In the genomic region with DNA sequence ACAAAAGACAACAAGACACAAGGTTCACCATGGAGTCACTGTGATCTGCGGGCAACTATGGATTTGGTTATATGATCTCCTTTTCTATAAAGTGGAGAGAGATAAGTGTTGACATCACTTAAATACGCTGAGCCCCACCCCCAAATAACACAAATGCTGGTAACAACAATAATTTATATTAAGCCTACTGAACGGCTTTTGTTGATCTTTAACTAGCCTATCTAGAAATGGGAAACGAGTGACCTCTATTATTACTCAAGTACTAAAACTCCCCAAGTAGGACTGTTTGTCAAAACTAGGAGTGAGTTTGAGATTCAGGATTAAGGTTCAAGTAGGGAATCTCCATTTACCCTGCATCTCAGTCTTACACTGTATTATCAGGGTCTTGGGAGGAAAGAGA, we compare ENCODE assay signal across 11 cellular contexts. TPM values are rescaled to one million over a fixed set of nuclear protein-coding genes. Genes with fewer than 3 reads are reported as not detected.
DNase-seq lines count a peak whose midpoint lies in the region; ATAC-seq and TF ChIP-seq lines count a peak whose summit lies in the region.
"Had no signal": no experiment of that assay in that cellular context is flagged by ENCODE, and none has a peak within 500 bp of the region (broad histone marks: within the 10 kb centered on the region; RNA-seq: fewer than 3 reads in every experiment).

No MANE protein-coding gene starts in this region.

- no peak for DNase-seq in Caco-2
- peak in 1 of 2 experiments; percentile 64 for DNase-seq in PC-9
- no peak for DNase-seq in fibroblast of lung (ENCODE audit: low read depth in 2 of 2)
- no peak for DNase-seq in glomerular visceral epithelial cell (ENCODE audit: extremely low spot score)
- DNase-seq in WTC11 (ENCODE audit: low spot score) = no peak
- no peak for DNase-seq in RPMI8226
- no peak for DNase-seq in ureter (ENCODE audit: low spot score)
- DNase-seq: DND-41 had no signal

- intact Hi-C loops in Caco-2 (cut with micrococcal nuclease; ENCODE audit: unreplicated experiment) = no loop called here
- intact Hi-C loops in PC-9 (cut with micrococcal nuclease; ENCODE audit: unreplicated experiment) = loop anchor here (1.0 to 5.0 kb wide), 3 partner anchors 35 to 118 kb away; no protein-coding TSS in a partner anchor

- no peaks in the 10 kb centered on the region for H3K79me2 ChIP-seq in PC-9 (ENCODE audit: low read depth)
- H3K79me2 ChIP-seq in fibroblast of lung (ENCODE audit: control insufficient read depth, insufficient read depth, low read length) = no peaks in the 10 kb centered on the region

- no peaks in the 10 kb centered on the region for H3K27me3 ChIP-seq in Caco-2 (replicated peaks; ENCODE audit: control insufficient read depth, insufficient read depth, low read length)
- no peaks in the 10 kb centered on the region for H3K27me3 ChIP-seq in PC-9 (ENCODE audit: insufficient read depth, low read depth)
- H3K27me3 ChIP-seq in fibroblast of lung (ENCODE audit: control insufficient read depth, insufficient read depth, low read length) = no peaks in the 10 kb centered on the region
- H3K27me3 ChIP-seq in skeletal muscle satellite cell (ENCODE audit: control insufficient read depth, insufficient read depth, low read length) = no peaks in the 10 kb centered on the region

- POLR2A ChIA-PET in Caco-2 (lab: Charles Lee) = no interaction called here
- POLR2A ChIA-PET in PC-9 (lab: Charles Lee; ENCODE audit: unreplicated experiment) = interaction anchor here (0.5 kb wide), 1 partner anchor 80 kb away, joined by 3 read pairs; no protein-coding TSS in a partner anchor
- POLR2A ChIA-PET in WTC11 (lab: Charles Lee) = no interaction called here

- H3K9ac ChIP-seq in fibroblast of lung (ENCODE audit: insufficient read depth, low read length) (peak overlapping the region; percentile 39), skeletal muscle satellite cell (ENCODE audit: low read depth, low read length) (peak overlapping the region; percentile 88)

- peaks cover 25% of the 10 kb centered on the region for H3K4me1 Mint-ChIP-seq in Caco-2 (ENCODE audit: low read depth, unreplicated experiment)
- peaks cover 23% of the 10 kb centered on the region for H3K4me1 Mint-ChIP-seq in WTC11
- H3K4me1 Mint-ChIP-seq: central memory CD8-positive, alpha-beta T cell had no signal

- no peaks in the 10 kb centered on the region for H3K9me3 ChIP-seq in Caco-2
- H3K9me3 ChIP-seq in PC-9 (ENCODE audit: insufficient read depth, low read depth) = no peaks in the 10 kb centered on the region; the same call in 1 of the 2 replicates
- no peaks in the 10 kb centered on the region for H3K9me3 ChIP-seq in fibroblast of lung (ENCODE audit: control insufficient read depth, insufficient read depth, low read depth, low read length)
- no peaks in the 10 kb centered on the region for H3K9me3 ChIP-seq in skeletal muscle satellite cell (replicated peaks; ENCODE audit: low read length)
- H3K9me3 ChIP-seq: HAP-1 had no signal

- no peaks in the 10 kb centered on the region for H3K36me3 Mint-ChIP-seq in Caco-2 (ENCODE audit: insufficient read depth, unreplicated experiment)
- no peaks in the 10 kb centered on the region for H3K36me3 Mint-ChIP-seq in WTC11

- H3K27me3 Mint-ChIP-seq in Caco-2 (ENCODE audit: insufficient read depth, unreplicated experiment) (no peaks in the 10 kb centered on the region), WTC11 (ENCODE audit: low read depth) (peaks cover 50% of the 10 kb centered on the region)

- H3K36me3 ChIP-seq in Caco-2 (ENCODE audit: control insufficient read depth, insufficient read depth, low read length) (no peaks in the 10 kb centered on the region), PC-9 (ENCODE audit: low read depth) (no peaks in the 10 kb centered on the region), fibroblast of lung (ENCODE audit: control insufficient read depth, insufficient read depth, low read length) (no peaks in the 10 kb centered on the region), skeletal muscle satellite cell (ENCODE audit: insufficient read depth, low read length) (no peaks in the 10 kb centered on the region)
- H3K36me3 ChIP-seq: HAP-1 had no signal

- H4K20me1 ChIP-seq in PC-9 (ENCODE audit: insufficient read depth) (no peaks in the 10 kb centered on the region), fibroblast of lung (ENCODE audit: control insufficient read depth, extremely low read depth, insufficient read depth, low read length) (no peaks in the 10 kb centered on the region)

- no peak for TF ChIP-seq CTCF in Caco-2 (IDR thresholded peaks at IDR 0.05; ENCODE audit: insufficient read depth in 1 of 2, low read depth in 1 of 2, low read length in 1 of 2, severe bottlenecking in 1 of 2, unreplicated experiment in 1 of 2)
- no peak for TF ChIP-seq CTCF in PC-9 (conservative IDR thresholded peaks at IDR 0.05)
- no peak for TF ChIP-seq CTCF in fibroblast of lung (conservative IDR thresholded peaks at IDR 0.05 in 1 of 2, IDR thresholded peaks at IDR 0.05 in 1 of 2; ENCODE audit: low read depth in 1 of 2, low read length in 2 of 2)
- TF ChIP-seq CTCF in WTC11 (IDR thresholded peaks at IDR 0.05) = no peak

- ATAC-seq in WTC11 = no peak

- H3K4me2 ChIP-seq in PC-9 = peak overlapping the region; percentile 87
- H3K4me2 ChIP-seq in fibroblast of lung (ENCODE audit: extremely low read depth, insufficient read depth, low read length) = peak overlapping the region; percentile 80
- H3K4me2 ChIP-seq in skeletal muscle satellite cell (ENCODE audit: low read length) = peak overlapping the region; percentile 84

- H3K4me3 ChIP-seq in Caco-2 (ENCODE audit: low read depth, low read length) (no peak overlapping the region), PC-9 (peak overlapping the region; percentile 42; the same call in 1 of the 2 replicates), fibroblast of lung (replicated peaks in 1 of 4; ENCODE audit: control extremely low read depth in 1 of 4, insufficient read depth in 1 of 4, low read depth in 3 of 4, low read length in 4 of 4) (peak overlapping the region in 1 of 4 experiments; percentile 51), skeletal muscle satellite cell (ENCODE audit: low read length) (peak overlapping the region; percentile 64)
- H3K4me3 ChIP-seq: HAP-1 had no signal

- peak overlapping the region; percentile 99 for H3K27ac ChIP-seq in PC-9
- H3K27ac ChIP-seq in fibroblast of lung (ENCODE audit: insufficient read depth, low read length) = peak overlapping the region; percentile 97

- peaks cover 33% of the 10 kb centered on the region for H3F3A ChIP-seq in PC-9 (ENCODE audit: insufficient read depth, low read depth)

- BruUV-seq in Caco-2 (replicated peaks; lab: Mats Ljungman, UMichigan) = no TSS peak
- no TSS peak for BruUV-seq in PC-9 (replicated peaks; lab: Mats Ljungman, UMichigan)

- CTCF ChIA-PET in Caco-2 (lab: Charles Lee) (no interaction called here), PC-9 (lab: Charles Lee) (no interaction called here), WTC11 (lab: Charles Lee) (interaction anchor here (0.9 kb wide), 1 partner anchor 95 kb away, joined by 3 read pairs; no protein-coding TSS in a partner anchor)

- H3K27ac Mint-ChIP-seq in Caco-2 (ENCODE audit: unreplicated experiment) (peak overlapping the region; percentile 49), WTC11 (no peak overlapping the region)

- no peaks in the 10 kb centered on the region for H3K9me2 ChIP-seq in PC-9 (ENCODE audit: insufficient read depth)

- H3K9me3 Mint-ChIP-seq in Caco-2 (ENCODE audit: unreplicated experiment) (no peaks in the 10 kb centered on the region), WTC11 (no peaks in the 10 kb centered on the region)
- H3K9me3 Mint-ChIP-seq: central memory CD8-positive, alpha-beta T cell had no signal

- peak overlapping the region; percentile 71 for H3K4me3 Mint-ChIP-seq in Caco-2 (ENCODE audit: unreplicated experiment)
- H3K4me3 Mint-ChIP-seq in WTC11 = no peak overlapping the region
- H3K4me3 Mint-ChIP-seq: central memory CD8-positive, alpha-beta T cell had no signal

- H3K4me1 ChIP-seq in Caco-2 (peaks cover 29% of the 10 kb centered on the region), PC-9 (replicated peaks; ENCODE audit: insufficient read depth) (peaks cover 71% of the 10 kb centered on the region), fibroblast of lung (ENCODE audit: control insufficient read depth, extremely low read depth, insufficient read depth, low read length) (peaks cover 8% of the 10 kb centered on the region), skeletal muscle satellite cell (ENCODE audit: control insufficient read depth, insufficient read depth, low read length) (peaks cover 48% of the 10 kb centered on the region)
- H3K4me1 ChIP-seq: HAP-1 had no signal

- peak overlapping the region; percentile 36; the same call in 1 of the 2 replicates for H2AFZ ChIP-seq in PC-9
- H2AFZ ChIP-seq in fibroblast of lung (ENCODE audit: low read length) = no peak overlapping the region

TF ChIP-seq in WTC11, 78 proteins besides CTCF, POLR2A, EP300 and RAD21:
- TF ChIP-seq JUN (CRISPR knock-in tag; IDR thresholded peaks at IDR 0.05) (no peak), HMGA2 (CRISPR knock-in tag; IDR thresholded peaks at IDR 0.05) (no peak), ZBTB21 (CRISPR knock-in tag; IDR thresholded peaks at IDR 0.05; ENCODE audit: borderline replicate concordance) (no peak), MYBL2 (CRISPR knock-in tag; IDR thresholded peaks at IDR 0.05) (no peak), ETV6 (CRISPR knock-in tag; IDR thresholded peaks at IDR 0.05) (no peak), GABPB1 (CRISPR knock-in tag; IDR thresholded peaks at IDR 0.05) (no peak), NFYB (CRISPR knock-in tag; conservative IDR thresholded peaks at IDR 0.05; ENCODE audit: low read depth) (no peak)

RNA-seq across cellular contexts. Expression of gene MAP3K7CL, which starts 52.2 kb away (rescaled TPM):
- total RNA-seq in Caco-2 (2022) (8.2 and 9.9 TPM in 2 replicates), PC-9 (2021) (0.37 and 0.50 TPM in 2 replicates), fibroblast of lung (50.6 and 176 TPM in 2 replicates), WTC11 (2021) (0.15 to 0.37 TPM in 2 of 3 replicates, not detected in the other), ureter (11.5 TPM)
- 58.3 and 91.7 TPM in 2 replicates for polyA plus RNA-seq in fibroblast of lung
- 57.2 and 88.9 TPM in 2 replicates for polyA plus RNA-seq in fibroblast of lung (2012)
- 37.5 and 64.2 TPM in 2 replicates for polyA minus RNA-seq in fibroblast of lung (ENCODE audit: low replicate concordance)
- 9.1 and 14.2 TPM in 2 replicates for total RNA-seq in skeletal muscle satellite cell (2012; rRNA removed)
